8 cellular contexts compared by ENCODE assay signal in the genomic region with DNA sequence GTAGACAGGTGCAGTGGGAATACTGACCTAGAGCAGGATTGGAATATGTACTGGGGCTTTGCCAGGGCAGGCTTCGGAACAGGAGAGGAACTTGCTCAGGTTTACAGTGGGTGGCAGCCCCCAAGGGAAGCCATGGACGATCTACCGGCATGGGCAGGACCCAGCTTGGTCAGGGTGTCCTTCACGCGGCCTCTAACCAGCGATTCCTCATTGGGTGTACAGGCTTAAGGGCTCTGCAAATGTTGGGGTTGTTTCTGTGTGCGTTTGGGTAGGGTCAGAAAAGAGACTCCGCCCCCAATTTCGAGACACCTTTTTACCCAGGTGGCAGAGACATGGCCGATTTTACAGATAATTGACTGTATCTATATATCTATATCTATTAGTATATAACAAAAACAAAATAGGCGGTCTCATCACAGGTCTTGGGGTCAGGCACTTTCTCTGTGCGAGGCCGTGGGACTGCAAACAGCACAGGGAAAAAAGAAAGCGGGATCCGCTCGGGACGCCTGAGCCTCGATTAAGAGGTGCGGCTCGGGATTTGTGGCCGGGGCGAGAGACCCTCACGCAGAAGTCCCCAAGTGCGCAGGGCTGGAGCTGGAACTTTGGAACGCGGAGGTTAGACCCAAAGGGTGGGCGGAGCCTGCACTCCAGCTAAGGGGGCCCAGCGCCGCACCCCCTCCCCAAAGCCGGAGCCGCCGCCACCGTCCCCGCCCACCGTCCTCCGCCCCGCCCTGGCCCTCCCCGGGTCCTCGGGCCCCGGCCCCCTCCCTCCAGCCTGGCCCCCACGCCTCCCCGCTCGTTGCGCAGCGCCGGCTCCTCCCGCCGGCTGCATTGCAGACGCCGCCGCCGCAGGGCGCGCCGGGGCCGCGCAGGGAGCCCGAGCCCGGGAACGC.
DNase-seq lines count a peak whose midpoint lies in the region; ATAC-seq and TF ChIP-seq lines count a peak whose summit lies in the region.

No MANE protein-coding gene starts in this region.

- H3K4me3 ChIP-seq in GM23338 (peak overlapping the region; percentile 59), neutrophil (ENCODE audit: low read depth in 1 of 2, low read length in 1 of 2) (peak overlapping the region; percentile 43 to 49)

- no peaks in the 10 kb centered on the region for H3K36me3 ChIP-seq in GM23338 (ENCODE audit: insufficient read depth)
- no peaks in the 10 kb centered on the region for H3K36me3 ChIP-seq in neutrophil

- H3K4me1 ChIP-seq in GM23338 (ENCODE audit: insufficient read depth), result peaks cover 11% of the 10 kb centered on the region
- peaks cover 11 to 17% of the 10 kb centered on the region in 2 experiments for H3K4me1 ChIP-seq in neutrophil (ENCODE audit: control insufficient read depth in 1 of 2, insufficient read depth in 1 of 2, low read depth in 1 of 2, low read length in 1 of 2)

- H3K27me3 Mint-ChIP-seq in GM23338 (ENCODE audit: insufficient read depth, low read depth, poor library complexity), result peaks cover 25% of the 10 kb centered on the region

- H3F3A ChIP-seq in GM23338 (replicated peaks; ENCODE audit: low read depth), result peaks cover 5% of the 10 kb centered on the region

- no peaks in the 10 kb centered on the region; the same call in 1 of the 2 replicates for H4K20me1 ChIP-seq in GM23338 (replicated peaks; ENCODE audit: insufficient read depth)

- H3K27me3 ChIP-seq in GM23338 (ENCODE audit: insufficient read depth) (peaks cover 30% of the 10 kb centered on the region), neutrophil (peaks cover 84% of the 10 kb centered on the region)

- H3K9me3 ChIP-seq in neutrophil, result no peaks in the 10 kb centered on the region

- ATAC-seq in GM23338, result peak; percentile 21
- ATAC-seq in HG02884 (IDR thresholded peaks at IDR 0.05; ENCODE audit: unreplicated experiment), result no peak
- no peak for ATAC-seq in GM18861 (IDR thresholded peaks at IDR 0.05; ENCODE audit: unreplicated experiment)

- peak overlapping the region; percentile 78 for H3K4me3 Mint-ChIP-seq in GM23338

- peak; percentile 82 for DNase-seq in GM23338 (ENCODE audit: low spot score)
- peak; percentile 72 for DNase-seq in NCI-H69 (lab: John Stamatoyannopoulos, UW)
- DNase-seq in dermis blood vessel endothelial cell, result peak; percentile 25
- DNase-seq in cortex of kidney (lab: John Stamatoyannopoulos, UW), result no peak
- DNase-seq in effector CD8-positive, alpha-beta T cell (lab: John Stamatoyannopoulos, UW), result no peak

- H3K79me2 ChIP-seq in GM23338 (replicated peaks; ENCODE audit: insufficient read depth), result no peaks in the 10 kb centered on the region

- no peaks in the 10 kb centered on the region for H3K9me2 ChIP-seq in GM23338 (ENCODE audit: insufficient read depth)

- peak overlapping the region; percentile 86 for H3K4me2 ChIP-seq in GM23338

- H3K27ac Mint-ChIP-seq in GM23338, result no peak overlapping the region

- 0 out of 2 replicates have a peak overlapping the region, but pooled peaks have one; percentile 32 for H2AFZ ChIP-seq in GM23338

- no peak overlapping the region for H3K27ac ChIP-seq in GM23338 (ENCODE audit: low read depth)
- H3K27ac ChIP-seq in neutrophil, result no peak overlapping the region

- H3K36me3 Mint-ChIP-seq in GM23338 (ENCODE audit: low read depth), result peaks cover 6% of the 10 kb centered on the region; the same call in 2 of the 3 replicates

- TF ChIP-seq CTCF in GM23338 (conservative IDR thresholded peaks at IDR 0.05; ENCODE audit: low read depth in 2 of 2), result no peak
- no peak for TF ChIP-seq CTCF in neutrophil (IDR thresholded peaks at IDR 0.05)

- peaks cover 3% of the 10 kb centered on the region; the same call in 2 of the 3 replicates for H3K9me3 Mint-ChIP-seq in GM23338

- peaks cover 18% of the 10 kb centered on the region for H3K4me1 Mint-ChIP-seq in GM23338

TF ChIP-seq in GM23338, 12 proteins besides CTCF, POLR2A, EP300 and RAD21:
- TF ChIP-seq NANOG (IDR thresholded peaks at IDR 0.05; ENCODE audit: borderline replicate concordance) (no peak), ZNF114 (CRISPR knock-in tag; IDR thresholded peaks at IDR 0.05) (no peak), ZNF331 (CRISPR knock-in tag; IDR thresholded peaks at IDR 0.05; ENCODE audit: low read depth) (no peak), JUNB (IDR thresholded peaks at IDR 0.05; ENCODE audit: unreplicated experiment) (no peak), EZH2 (IDR thresholded peaks at IDR 0.05; ENCODE audit: low read depth, unreplicated experiment) (no peak), POLR2AphosphoS5 (IDR thresholded peaks at IDR 0.05; ENCODE audit: low read depth) (no peak; the same call in none of the 2 replicates)

Comparison
In these comparisons a context has a peak if more than half of its experiments do, and no peak if none do; other contexts are left out.
1. DNase-seq: peak in GM23338 (single experiment), NCI-H69 (single experiment) and dermis blood vessel endothelial cell (single experiment); none in cortex of kidney (single experiment) and effector CD8-positive, alpha-beta T cell (single experiment).